In the genomic region with DNA sequence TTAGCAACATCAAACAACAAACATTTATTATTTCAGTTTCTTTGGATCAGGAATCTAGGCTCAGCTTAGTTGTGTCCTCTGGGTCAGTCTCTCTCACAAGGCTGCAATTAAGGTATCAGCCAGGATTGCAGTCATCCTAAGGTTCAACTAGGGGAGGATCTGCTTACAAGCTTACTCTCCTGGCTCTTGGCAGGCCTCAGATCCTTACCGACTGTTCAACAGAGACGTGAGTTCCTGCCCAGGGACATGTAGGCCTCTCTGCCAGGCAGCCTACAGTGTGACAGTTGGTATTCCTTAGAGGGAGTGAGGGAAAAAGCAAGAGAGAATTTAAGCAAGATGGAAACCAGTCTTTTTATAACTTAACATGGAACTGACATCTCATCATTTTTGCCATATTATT, we compare ENCODE assay signal across 22 cellular contexts.
"Had no signal": no experiment of that assay in that cellular context is flagged by ENCODE, and none has a peak within 500 bp of the region (broad histone marks: within the 10 kb centered on the region; RNA-seq: fewer than 3 reads in every experiment).

No MANE protein-coding gene starts in this region.

- H3K36me3 ChIP-seq: left ventricle myocardium inferior, right atrium auricular region, right lobe of liver, tibial artery, upper lobe of right lung had no signal

- H3K4me1 ChIP-seq: left ventricle myocardium inferior, parathyroid adenoma, right atrium auricular region, right lobe of liver, testis, tibial artery, upper lobe of right lung had no signal

- H3K27ac ChIP-seq: left ventricle myocardium inferior, parathyroid adenoma, right atrium auricular region, right lobe of liver, testis, tibial artery, upper lobe of right lung had no signal

- DNase-seq: hypothalamus; immature natural killer cell; kidney; left ventricle myocardium inferior; naive thymus-derived CD8-positive, alpha-beta T cell; nucleus accumbens; right lobe of liver; stimulated activated CD4-positive, alpha-beta T cell treated with anti-CD3 and anti-CD28 coated beads, Interleukin-1b, Interleukin-23, amount 100 ng/mL, for 48 hours; stimulated activated CD4-positive, alpha-beta T cell treated with anti-CD3 and anti-CD28 coated beads, Interleukin-2, amount 100 ng/mL, for 48 hours; stimulated activated CD4-positive, alpha-beta T cell treated with anti-CD3 and anti-CD28 coated beads, Interleukin-4, amount 100 ng/mL, for 4 hours; stimulated activated CD8-positive, alpha-beta memory T cell treated with anti-CD3 and anti-CD28 coated beads, Interleukin-4, amount 100 ng/mL, for 48 hours; stimulated activated naive CD4-positive, alpha-beta T cell treated with Interleukin-2 at 50 U/mL for 16 hours; stimulated activated naive CD8-positive, alpha-beta T cell treated with anti-CD3 and anti-CD28 coated beads, Interleukin-15, amount 100 ng/mL, for 72 hours; testis; tibial artery; trophoblast cell; upper lobe of right lung had no signal

- H2AFZ ChIP-seq: parathyroid adenoma had no signal

- ATAC-seq: naive thymus-derived CD8-positive, alpha-beta T cell; right lobe of liver; stimulated activated memory B cell treated with anti-CD40 and anti-IgM and Interleukin-4, amounts not matched to agents 10 μg/mL and 1 μg/mL and 100 μg/mL, for 72 hours; stimulated activated naive CD8-positive, alpha-beta T cell treated with anti-CD3 and anti-CD28 coated beads, Interleukin-15, amount 100 ng/mL, for 72 hours; upper lobe of right lung had no signal

- H3K9me3 ChIP-seq: testis, upper lobe of right lung had no signal

- H3K4me2 ChIP-seq: smooth muscle cell had no signal

- H3K27me3 ChIP-seq: right atrium auricular region, right lobe of liver, testis, tibial artery, upper lobe of right lung had no signal

- H3K79me2 ChIP-seq: parathyroid adenoma had no signal

- H3K4me3 ChIP-seq: left ventricle myocardium inferior, lung, right atrium auricular region, right lobe of liver, smooth muscle cell, testis, tibial artery, upper lobe of right lung had no signal
